In genomic region chr3:99747915-99748314, GRCh38 we compare ENCODE assay signal across 10 cellular contexts.
DNase-seq lines count a peak whose midpoint lies in the region; ATAC-seq and TF ChIP-seq lines count a peak whose summit lies in the region.
"Had no signal": no experiment of that assay in that cellular context is flagged by ENCODE, and none has a peak within 500 bp of the region (broad histone marks: within the 10 kb centered on the region; RNA-seq: fewer than 3 reads in every experiment).

No MANE protein-coding gene starts in this region.

- H3K36me3 Mint-ChIP-seq in endothelial cell (ENCODE audit: low read depth, unreplicated experiment) = no peaks in the 10 kb centered on the region

- H3K14ac ChIP-seq in trophoblast cell (ENCODE audit: low read length) = no peak overlapping the region

- no peaks in the 10 kb centered on the region for H3K9me3 ChIP-seq in trophoblast cell (ENCODE audit: insufficient read depth, low read depth, low read length)

- no peaks in the 10 kb centered on the region for H3K79me2 ChIP-seq in trophoblast cell (ENCODE audit: control insufficient read depth, insufficient read depth, low read length, poor library complexity)

- H2AFZ ChIP-seq in trophoblast cell (ENCODE audit: insufficient read depth, low read length, poor library complexity) = no peak overlapping the region

- H3K9me3 Mint-ChIP-seq in endothelial cell (ENCODE audit: unreplicated experiment) = no peaks in the 10 kb centered on the region

- H3K4me1 Mint-ChIP-seq in endothelial cell (ENCODE audit: unreplicated experiment) = no peaks in the 10 kb centered on the region

- H4K12ac ChIP-seq in trophoblast cell (ENCODE audit: low read depth, low read length) = no peak overlapping the region

- in situ Hi-C loops in GM13976 (cut with MboI; ENCODE audit: low sequenced_read_pairs, unreplicated experiment) = no loop called here

- H3K4ac ChIP-seq in trophoblast cell (ENCODE audit: low read depth, low read length) = no peak overlapping the region

- H3K4me3 ChIP-seq in trophoblast cell (ENCODE audit: low read depth, low read length) = no peak overlapping the region

- ATAC-seq in GM21576 (IDR thresholded peaks at IDR 0.05; ENCODE audit: unreplicated experiment) = no peak

- H3K27ac Mint-ChIP-seq in endothelial cell (ENCODE audit: unreplicated experiment) = no peak overlapping the region

- no peak overlapping the region for H3K23ac ChIP-seq in trophoblast cell (ENCODE audit: low read length)

- DNase-seq in ELR (ENCODE audit: low read depth) (peak; percentile 73), NCI-H69 (lab: John Stamatoyannopoulos, UW) (peak; percentile 27), endothelial cell (ENCODE audit: low spot score) (peak; percentile 23), trophoblast cell (peak; percentile 2 to 24), GM13976 (ENCODE audit: low spot score) (no peak), T-helper 9 cell (no peak)
- no peak for DNase-seq in activated CD4-positive, alpha-beta T cell treated with anti-CD3 and anti-CD28 coated beads for 48 hours
- DNase-seq: activated naive CD4-positive, alpha-beta T cell treated with Interleukin-2 at 50 U/mL for 16 hours; RPMI8226 had no signal

- H4K91ac ChIP-seq in trophoblast cell (ENCODE audit: low read depth, low read length) = no peak overlapping the region

- H4K8ac ChIP-seq in trophoblast cell (ENCODE audit: low read depth, low read length) = no peak overlapping the region

- no peaks in the 10 kb centered on the region for H3K27me3 Mint-ChIP-seq in endothelial cell (ENCODE audit: unreplicated experiment)

- no peak overlapping the region for H3K4me3 Mint-ChIP-seq in endothelial cell (ENCODE audit: unreplicated experiment)

- no peak overlapping the region for H3K9ac ChIP-seq in trophoblast cell (ENCODE audit: low read length)

- H3K79me1 ChIP-seq in trophoblast cell (ENCODE audit: low read length) = no peaks in the 10 kb centered on the region

- no peaks in the 10 kb centered on the region for H3K27me3 ChIP-seq in trophoblast cell (ENCODE audit: insufficient read depth, low read length)

- TF ChIP-seq CTCF in endothelial cell (IDR thresholded peaks at IDR 0.05; ENCODE audit: unreplicated experiment) = no peak
- no peak for TF ChIP-seq CTCF in GM13976 (IDR thresholded peaks at IDR 0.05; ENCODE audit: borderline replicate concordance, control extremely low read depth, extremely low read depth, insufficient read depth, missing control alignments)

- H3K18ac ChIP-seq in trophoblast cell (ENCODE audit: low read length) = no peak overlapping the region

- H3K36me3 ChIP-seq in trophoblast cell (ENCODE audit: control insufficient read depth in 1 of 2, insufficient read depth in 2 of 2, low read length in 2 of 2) = no peaks in the 10 kb centered on the region

- no peak overlapping the region for H2AK5ac ChIP-seq in trophoblast cell (ENCODE audit: low read length)

- H3K4me1 ChIP-seq in trophoblast cell (ENCODE audit: control insufficient read depth in 1 of 2, insufficient read depth in 2 of 2, low read length in 2 of 2) = no peaks in the 10 kb centered on the region

- H3K27ac ChIP-seq in trophoblast cell (ENCODE audit: low read depth, low read length) = no peak overlapping the region

- no peak overlapping the region for H2BK5ac ChIP-seq in trophoblast cell (ENCODE audit: low read depth, low read length, poor library complexity)

- WGBS in trophoblast cell (ENCODE audit: extremely low coverage, insufficient coverage, insufficient read length) = no CpG with 5 or more reads among the region's 3 CpGs

- no peak overlapping the region for H2BK120ac ChIP-seq in trophoblast cell (ENCODE audit: insufficient read depth, low read length, poor library complexity)

- H2BK12ac ChIP-seq in trophoblast cell (ENCODE audit: low read length) = no peak overlapping the region

- no peak overlapping the region for H3K4me2 ChIP-seq in trophoblast cell (ENCODE audit: low read length)

Comparison
In these comparisons a context has a peak if more than half of its experiments do, and no peak if none do; other contexts are left out.
1. DNase-seq: peak in ELR (single experiment), NCI-H69 (single experiment), endothelial cell (single experiment) and trophoblast cell (2 of 2); none in activated CD4-positive, alpha-beta T cell treated with anti-CD3 and anti-CD28 coated beads for 48 hours (single experiment), GM13976 (single experiment) and T-helper 9 cell (single experiment).